1 cellular context compared by ENCODE assay signal in the genomic region with DNA sequence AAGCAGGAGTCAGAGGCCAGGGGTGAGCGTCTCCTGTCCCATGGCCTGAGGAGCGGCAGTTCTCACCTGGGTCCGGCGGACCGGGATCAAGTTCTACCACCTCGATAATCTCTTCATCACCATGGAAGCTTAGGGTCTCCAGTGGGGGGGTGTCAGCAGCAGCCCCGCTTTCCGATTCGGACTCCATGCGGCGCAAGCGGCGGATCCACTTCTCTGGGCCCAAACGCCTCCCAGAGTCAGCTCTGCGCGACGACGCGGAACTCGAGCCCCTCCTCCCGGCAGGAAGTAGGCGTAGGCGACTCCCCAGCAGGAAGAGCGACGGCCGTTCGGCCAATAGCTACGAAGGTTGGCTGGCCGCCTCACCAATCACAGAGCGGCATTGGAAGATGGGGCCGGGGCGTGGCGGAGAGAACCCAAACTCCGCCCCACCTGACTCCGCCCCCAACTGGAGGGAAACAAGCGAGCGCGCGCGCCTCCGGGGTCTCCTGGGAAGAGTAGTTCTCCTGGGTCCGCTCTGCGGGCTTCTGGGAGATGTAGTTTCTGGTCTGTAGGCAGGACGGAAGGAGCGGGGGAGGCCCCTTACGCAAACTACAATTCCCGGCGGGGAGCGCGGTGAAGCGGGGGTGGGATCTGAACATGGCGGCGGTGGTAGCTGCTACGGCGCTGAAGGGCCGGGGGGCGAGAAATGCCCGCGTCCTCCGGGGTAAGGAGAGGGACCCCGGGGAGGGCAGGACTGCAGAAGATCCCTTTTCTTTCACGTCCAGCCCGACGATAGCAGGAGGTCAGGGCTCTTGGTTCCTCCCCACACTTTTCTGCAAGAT.
TF ChIP-seq lines count a peak whose summit lies in the region.

A gene with protein sequence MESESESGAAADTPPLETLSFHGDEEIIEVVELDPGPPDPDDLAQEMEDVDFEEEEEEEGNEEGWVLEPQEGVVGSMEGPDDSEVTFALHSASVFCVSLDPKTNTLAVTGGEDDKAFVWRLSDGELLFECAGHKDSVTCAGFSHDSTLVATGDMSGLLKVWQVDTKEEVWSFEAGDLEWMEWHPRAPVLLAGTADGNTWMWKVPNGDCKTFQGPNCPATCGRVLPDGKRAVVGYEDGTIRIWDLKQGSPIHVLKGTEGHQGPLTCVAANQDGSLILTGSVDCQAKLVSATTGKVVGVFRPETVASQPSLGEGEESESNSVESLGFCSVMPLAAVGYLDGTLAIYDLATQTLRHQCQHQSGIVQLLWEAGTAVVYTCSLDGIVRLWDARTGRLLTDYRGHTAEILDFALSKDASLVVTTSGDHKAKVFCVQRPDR (minus strand): TSS at position 238 of the 821 bp plus-strand sequence. CDS start 51 bp downstream, at position 187.
A gene with protein sequence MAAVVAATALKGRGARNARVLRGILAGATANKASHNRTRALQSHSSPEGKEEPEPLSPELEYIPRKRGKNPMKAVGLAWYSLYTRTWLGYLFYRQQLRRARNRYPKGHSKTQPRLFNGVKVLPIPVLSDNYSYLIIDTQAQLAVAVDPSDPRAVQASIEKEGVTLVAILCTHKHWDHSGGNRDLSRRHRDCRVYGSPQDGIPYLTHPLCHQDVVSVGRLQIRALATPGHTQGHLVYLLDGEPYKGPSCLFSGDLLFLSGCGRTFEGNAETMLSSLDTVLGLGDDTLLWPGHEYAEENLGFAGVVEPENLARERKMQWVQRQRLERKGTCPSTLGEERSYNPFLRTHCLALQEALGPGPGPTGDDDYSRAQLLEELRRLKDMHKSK (plus strand): TSS at position 620 of the 821 bp plus-strand sequence. CDS start 17 bp downstream, at position 637.

TF ChIP-seq in K562, 482 proteins besides CTCF, POLR2A, EP300 and RAD21 (continued from another document):
- TF ChIP-seq, protein P1, sequence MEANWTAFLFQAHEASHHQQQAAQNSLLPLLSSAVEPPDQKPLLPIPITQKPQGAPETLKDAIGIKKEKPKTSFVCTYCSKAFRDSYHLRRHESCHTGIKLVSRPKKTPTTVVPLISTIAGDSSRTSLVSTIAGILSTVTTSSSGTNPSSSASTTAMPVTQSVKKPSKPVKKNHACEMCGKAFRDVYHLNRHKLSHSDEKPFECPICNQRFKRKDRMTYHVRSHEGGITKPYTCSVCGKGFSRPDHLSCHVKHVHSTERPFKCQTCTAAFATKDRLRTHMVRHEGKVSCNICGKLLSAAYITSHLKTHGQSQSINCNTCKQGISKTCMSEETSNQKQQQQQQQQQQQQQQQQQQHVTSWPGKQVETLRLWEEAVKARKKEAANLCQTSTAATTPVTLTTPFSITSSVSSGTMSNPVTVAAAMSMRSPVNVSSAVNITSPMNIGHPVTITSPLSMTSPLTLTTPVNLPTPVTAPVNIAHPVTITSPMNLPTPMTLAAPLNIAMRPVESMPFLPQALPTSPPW (CRISPR knock-in tag; IDR thresholded peaks at IDR 0.05): peak; percentile 71
- TF ChIP-seq NCOA6 (IDR thresholded peaks at IDR 0.05) (no peak), ZNF212 (CRISPR knock-in tag; IDR thresholded peaks at IDR 0.05) (no peak), CHD4 (IDR thresholded peaks at IDR 0.05; ENCODE audit: insufficient read depth, insufficient replicate concordance, low read depth, low read length, poor library complexity, severe bottlenecking) (no peak), BDP1 (IDR thresholded peaks at IDR 0.05; ENCODE audit: insufficient read depth, insufficient read length) (no peak), ZNF143 (CRISPR knock-in tag; IDR thresholded peaks at IDR 0.05) (peak; percentile 97), LARP7 (IDR thresholded peaks at IDR 0.05) (no peak), NFXL1 (CRISPR knock-in tag; IDR thresholded peaks at IDR 0.05) (no peak), RBFOX2 (IDR thresholded peaks at IDR 0.05; ENCODE audit: low read depth, low read length) (peak; percentile 89), ATF7 (IDR thresholded peaks at IDR 0.05) (peak; percentile 77), MAFF (IDR thresholded peaks at IDR 0.05; ENCODE audit: low read length) (no peak), NFE2L1 (tag; IDR thresholded peaks at IDR 0.05; ENCODE audit: borderline replicate concordance, low read depth) (no peak), ETV6 (IDR thresholded peaks at IDR 0.05; ENCODE audit: borderline replicate concordance in 1 of 2, low read depth in 2 of 2, low read length in 1 of 2) (no peak), ETV6 (CRISPR knock-in tag; IDR thresholded peaks at IDR 0.05; ENCODE audit: borderline replicate concordance) (0 out of 2 replicates have a peak, but pooled peaks have one; percentile 31), CSDE1 (IDR thresholded peaks at IDR 0.05) (no peak), ZNF263 (CRISPR knock-in tag; IDR thresholded peaks at IDR 0.05; ENCODE audit: borderline replicate concordance) (0 out of 2 replicates have a peak, but pooled peaks have one; percentile 50)
- TF ChIP-seq, protein P2, sequence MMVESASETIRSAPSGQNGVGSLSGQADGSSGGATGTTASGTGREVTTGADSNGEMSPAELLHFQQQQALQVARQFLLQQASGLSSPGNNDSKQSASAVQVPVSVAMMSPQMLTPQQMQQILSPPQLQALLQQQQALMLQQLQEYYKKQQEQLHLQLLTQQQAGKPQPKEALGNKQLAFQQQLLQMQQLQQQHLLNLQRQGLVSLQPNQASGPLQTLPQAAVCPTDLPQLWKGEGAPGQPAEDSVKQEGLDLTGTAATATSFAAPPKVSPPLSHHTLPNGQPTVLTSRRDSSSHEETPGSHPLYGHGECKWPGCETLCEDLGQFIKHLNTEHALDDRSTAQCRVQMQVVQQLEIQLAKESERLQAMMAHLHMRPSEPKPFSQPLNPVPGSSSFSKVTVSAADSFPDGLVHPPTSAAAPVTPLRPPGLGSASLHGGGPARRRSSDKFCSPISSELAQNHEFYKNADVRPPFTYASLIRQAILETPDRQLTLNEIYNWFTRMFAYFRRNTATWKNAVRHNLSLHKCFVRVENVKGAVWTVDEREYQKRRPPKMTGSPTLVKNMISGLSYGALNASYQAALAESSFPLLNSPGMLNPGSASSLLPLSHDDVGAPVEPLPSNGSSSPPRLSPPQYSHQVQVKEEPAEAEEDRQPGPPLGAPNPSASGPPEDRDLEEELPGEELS (CRISPR knock-in tag; IDR thresholded peaks at IDR 0.05; ENCODE audit: borderline replicate concordance): no peak
- TF ChIP-seq, protein P3, sequence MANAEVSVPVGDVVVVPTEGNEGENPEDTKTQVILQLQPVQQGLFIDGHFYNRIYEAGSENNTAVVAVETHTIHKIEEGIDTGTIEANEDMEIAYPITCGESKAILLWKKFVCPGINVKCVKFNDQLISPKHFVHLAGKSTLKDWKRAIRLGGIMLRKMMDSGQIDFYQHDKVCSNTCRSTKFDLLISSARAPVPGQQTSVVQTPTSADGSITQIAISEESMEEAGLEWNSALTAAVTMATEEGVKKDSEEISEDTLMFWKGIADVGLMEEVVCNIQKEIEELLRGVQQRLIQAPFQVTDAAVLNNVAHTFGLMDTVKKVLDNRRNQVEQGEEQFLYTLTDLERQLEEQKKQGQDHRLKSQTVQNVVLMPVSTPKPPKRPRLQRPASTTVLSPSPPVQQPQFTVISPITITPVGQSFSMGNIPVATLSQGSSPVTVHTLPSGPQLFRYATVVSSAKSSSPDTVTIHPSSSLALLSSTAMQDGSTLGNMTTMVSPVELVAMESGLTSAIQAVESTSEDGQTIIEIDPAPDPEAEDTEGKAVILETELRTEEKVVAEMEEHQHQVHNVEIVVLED (CRISPR knock-in tag; IDR thresholded peaks at IDR 0.05): peak; percentile 87
- TF ChIP-seq, protein P4, sequence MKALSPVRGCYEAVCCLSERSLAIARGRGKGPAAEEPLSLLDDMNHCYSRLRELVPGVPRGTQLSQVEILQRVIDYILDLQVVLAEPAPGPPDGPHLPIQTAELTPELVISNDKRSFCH (CRISPR knock-in tag; IDR thresholded peaks at IDR 0.05): no peak
- TF ChIP-seq, protein P4 (tag; IDR thresholded peaks at IDR 0.05): no peak
